8 cellular contexts compared by ENCODE assay signal in genomic region chr1:202998836-202999750, GRCh38. TPM values are rescaled to one million over a fixed set of nuclear protein-coding genes. Genes with fewer than 3 reads are reported as not detected.
A peak's percentile ranks its signal among the peaks of the same experiment; 100 is the strongest.
DNase-seq lines count a peak whose midpoint lies in the region; ATAC-seq, FAIRE-seq and TF ChIP-seq lines count a peak whose summit lies in the region.

No MANE protein-coding gene starts in this region.

- H3K79me2 ChIP-seq in endothelial cell of umbilical vein (ENCODE audit: control insufficient read depth, insufficient read depth, low read length): no peaks in the 10 kb centered on the region

- H3K4me2 ChIP-seq in endothelial cell of umbilical vein (ENCODE audit: insufficient read depth, low read length): peak overlapping the region; percentile 19

- no peak overlapping the region for H3K27ac Mint-ChIP-seq in neural crest cell (ENCODE audit: unreplicated experiment)

- TF ChIP-seq CTCF in endothelial cell of umbilical vein (IDR thresholded peaks at IDR 0.05; ENCODE audit: extremely low read depth in 1 of 2, insufficient read depth in 1 of 2, low read depth in 1 of 2, low read length in 2 of 2): peak; percentile 66 to 72
- TF ChIP-seq CTCF in neural crest cell (conservative IDR thresholded peaks at IDR 0.05): peak; percentile 93
- TF ChIP-seq CTCF in thyroid gland (IDR thresholded peaks at IDR 0.05): peak; percentile 54 to 82 (median 64)

- H3K4me1 ChIP-seq in endothelial cell of umbilical vein (ENCODE audit: control insufficient read depth, extremely low read depth, insufficient read depth, low read length): peaks cover 5% of the 10 kb centered on the region
- no peaks in the 10 kb centered on the region for H3K4me1 ChIP-seq in thyroid gland

- CTCF ChIA-PET in endothelial cell of umbilical vein (lab: Charles Lee): interaction anchor here (0.6 to 2.1 kb wide), 19 partner anchors 8 to 249 kb away, joined by 3 to 9 read pairs (median 3); partner anchors contain the start of genes PCAT6 and TMEM183A

- no peaks in the 10 kb centered on the region for H3K9me1 ChIP-seq in endothelial cell of umbilical vein (replicated peaks; ENCODE audit: control insufficient read depth, extremely low read depth, insufficient read depth, low read length)

- intact Hi-C loops in endothelial cell of umbilical vein (cut with micrococcal nuclease): loop anchor here (1.0 to 10.0 kb wide), 4 partner anchors 72 to 242 kb away; partner anchors contain the start of genes KLHL12 and RABIF
- intact Hi-C loops in thyroid gland (cut with DNase I): no loop called here

- H3K4me3 ChIP-seq in H7 (ENCODE audit: insufficient read depth, low read depth, low read length): no peak overlapping the region
- no peak overlapping the region for H3K4me3 ChIP-seq in endothelial cell of umbilical vein (replicated peaks in 1 of 3; ENCODE audit: insufficient read depth in 1 of 3, low read depth in 1 of 3, low read length in 3 of 3)
- no peak overlapping the region for H3K4me3 ChIP-seq in thyroid gland (replicated peaks in 1 of 3)

- peak overlapping the region; percentile 26 for H3K4me3 Mint-ChIP-seq in neural crest cell

- DNase-seq in Ammon's horn (ENCODE audit: low spot score) (peak; percentile 70), H7 (peak; percentile 45), NOMO-1 (lab: John Stamatoyannopoulos, UW; ENCODE audit: unreplicated experiment in 2 of 2) (peak; percentile 51 to 64), endothelial cell of umbilical vein (ENCODE audit: low read depth, low spot score) (peak; percentile 69), neural crest cell (ENCODE audit: low read depth, low spot score) (peak; percentile 68), thyroid gland (peak; percentile 47 to 52)
- peak; percentile 43 to 51 for DNase-seq in activated CD8-positive, alpha-beta memory T cell treated with anti-CD3 and anti-CD28 coated beads for 1 hour (ENCODE audit: extremely low read depth in 1 of 2, low read depth in 1 of 2)

- POLR2A ChIA-PET in endothelial cell of umbilical vein (lab: Charles Lee): no interaction called here

- peak overlapping the region; percentile 72 for H2AFZ ChIP-seq in endothelial cell of umbilical vein (ENCODE audit: low read depth, low read length)

- no TSS peak for BruUV-seq in endothelial cell of umbilical vein (replicated peaks; lab: Mats Ljungman, UMichigan)

- peak; percentile 77 for FAIRE-seq in endothelial cell of umbilical vein (lab: Jason Lieb, UNC)

- H3K27ac ChIP-seq in endothelial cell of umbilical vein (ENCODE audit: insufficient read depth, low read depth, low read length): no peak overlapping the region
- no peak overlapping the region for H3K27ac ChIP-seq in thyroid gland

- no peak for ATAC-seq in HG02623 (IDR thresholded peaks at IDR 0.05; ENCODE audit: unreplicated experiment)

- dilution Hi-C loops in endothelial cell of umbilical vein (cut with MboI; ENCODE audit: extremely low pct_ligation_motif_present, low sequenced_read_pairs): no loop called here

- peaks cover 63% of the 10 kb centered on the region for H3K27me3 Mint-ChIP-seq in neural crest cell (ENCODE audit: low read depth)

- H3K27me3 ChIP-seq in H7 (ENCODE audit: control insufficient read depth, insufficient read depth, low read length) (no peaks in the 10 kb centered on the region), endothelial cell of umbilical vein (ENCODE audit: control insufficient read depth in 2 of 2, insufficient read depth in 2 of 2, low read length in 2 of 2) (peaks cover 16 to 27% of the 10 kb centered on the region in 2 experiments), thyroid gland (no peaks in the 10 kb centered on the region)

- H3K9me3 Mint-ChIP-seq in neural crest cell: no peaks in the 10 kb centered on the region

- no peak overlapping the region for H3K9ac ChIP-seq in endothelial cell of umbilical vein (replicated peaks; ENCODE audit: extremely low read depth, insufficient read depth, low read length)

- H3K36me3 ChIP-seq in H7 (replicated peaks; ENCODE audit: control insufficient read depth, insufficient read depth, low read length) (no peaks in the 10 kb centered on the region), endothelial cell of umbilical vein (ENCODE audit: control insufficient read depth in 2 of 2, extremely low read depth in 1 of 2, insufficient read depth in 2 of 2, low read length in 2 of 2) (no peaks in the 10 kb centered on the region), thyroid gland (no peaks in the 10 kb centered on the region)

- no peak for TF ChIP-seq POLR2A in endothelial cell of umbilical vein (IDR thresholded peaks at IDR 0.05; ENCODE audit: low read depth, low read length)
- no peak for TF ChIP-seq POLR2A in thyroid gland (IDR thresholded peaks at IDR 0.05)

- 36 to 42% methylated on average over 14 of the region's 14 CpGs for WGBS in thyroid gland, 2 donors

- no peaks in the 10 kb centered on the region for H3K9me3 ChIP-seq in endothelial cell of umbilical vein (replicated peaks; ENCODE audit: control insufficient read depth, insufficient read depth, low read length)
- no peaks in the 10 kb centered on the region for H3K9me3 ChIP-seq in thyroid gland

- no peaks in the 10 kb centered on the region for H4K20me1 ChIP-seq in endothelial cell of umbilical vein (replicated peaks; ENCODE audit: control insufficient read depth, extremely low read depth, insufficient read depth, low read length)

- no peaks in the 10 kb centered on the region for H3K4me1 Mint-ChIP-seq in neural crest cell

- no peaks in the 10 kb centered on the region for H3K36me3 Mint-ChIP-seq in neural crest cell (ENCODE audit: low read depth)

TF ChIP-seq in endothelial cell of umbilical vein, 7 proteins besides CTCF, POLR2A, EP300 and RAD21 (continues in another document):
- TF ChIP-seq GATA2 (IDR thresholded peaks at IDR 0.05; ENCODE audit: insufficient read depth, insufficient read length, low read depth, low read length): no peak
- no peak for TF ChIP-seq JUN (IDR thresholded peaks at IDR 0.05; ENCODE audit: borderline replicate concordance, insufficient read depth, insufficient read length, low read depth)
- no peak for TF ChIP-seq POLR2AphosphoS5 (IDR thresholded peaks at IDR 0.05; ENCODE audit: insufficient read depth, low read depth, low read length)
- no peak for TF ChIP-seq EZH2 (IDR thresholded peaks at IDR 0.05; ENCODE audit: borderline replicate concordance, low read depth, low read length, severe bottlenecking)
- no peak for TF ChIP-seq FOS (IDR thresholded peaks at IDR 0.05; ENCODE audit: borderline replicate concordance, insufficient read depth, low read length)

RNA-seq across cellular contexts. Expression of gene TMEM183A, which starts 8.1 kb away (rescaled TPM):
- 164 and 193 TPM in 2 replicates for total RNA-seq in H7 (2014; rRNA removed; shearing (Covaris generic))
- 59.4 and 65.5 TPM in 2 replicates for total RNA-seq in endothelial cell of umbilical vein
- 92.1 and 110 TPM in 2 replicates for polyA plus RNA-seq in endothelial cell of umbilical vein
- polyA plus RNA-seq in endothelial cell of umbilical vein (2011; cell fraction: cytosol; rRNA removed): 78.2 and 95.6 TPM in 2 replicates
- polyA plus RNA-seq in endothelial cell of umbilical vein (2011; cell fraction: nucleus; rRNA removed): 103 and 107 TPM in 2 replicates
- polyA plus RNA-seq in endothelial cell of umbilical vein (2012): 42.3 and 51.8 TPM in 2 replicates
- 127 and 145 TPM in 2 replicates for polyA minus RNA-seq in endothelial cell of umbilical vein
- polyA minus RNA-seq in endothelial cell of umbilical vein (2011; cell fraction: cytosol; rRNA and poly(A)+ RNA removed): 50.8 TPM
- polyA minus RNA-seq in endothelial cell of umbilical vein (2011; cell fraction: nucleus; rRNA and poly(A)+ RNA removed): 42.7 and 72.4 TPM in 2 replicates
- 76.5 and 81.5 TPM in 2 replicates for total RNA-seq in neural crest cell
- total RNA-seq in thyroid gland: 10 to 100 TPM; 71.0 to 93.9 (median 84.2) TPM

RNA-seq across cellular contexts. Expression of gene PPFIA4, which starts 27.2 kb away (rescaled TPM):
- total RNA-seq in H7 (2014; rRNA removed; shearing (Covaris generic)): 3.1 and 7.4 TPM in 2 replicates
- 0.16 and 0.22 TPM in 2 replicates for total RNA-seq in endothelial cell of umbilical vein
- polyA plus RNA-seq in endothelial cell of umbilical vein: 0.13 and 0.17 TPM in 2 replicates
- 0.03 and 0.04 TPM in 2 replicates for polyA plus RNA-seq in endothelial cell of umbilical vein (2011; cell fraction: cytosol; rRNA removed)
- 1.3 and 1.4 TPM in 2 replicates for polyA plus RNA-seq in endothelial cell of umbilical vein (2011; cell fraction: nucleus; rRNA removed)
- polyA plus RNA-seq in endothelial cell of umbilical vein (2012): 0.37 and 0.58 TPM in 2 replicates
- polyA minus RNA-seq in endothelial cell of umbilical vein: 0.38 and 3.5 TPM in 2 replicates
- 0.31 TPM for polyA minus RNA-seq in endothelial cell of umbilical vein (2011; cell fraction: cytosol; rRNA and poly(A)+ RNA removed)
- polyA minus RNA-seq in endothelial cell of umbilical vein (2011; cell fraction: nucleus; rRNA and poly(A)+ RNA removed): 0.24 and 2.0 TPM in 2 replicates
- total RNA-seq in neural crest cell: 2.6 and 5.0 TPM in 2 replicates
- total RNA-seq in thyroid gland: 1 to 10 TPM in 3 of 4 donors, under 1 TPM in 1; 0.54 to 3.0 (median 2.1) TPM

RNA-seq across cellular contexts. Expression of gene CYB5R1, which starts 32.0 kb away (rescaled TPM):
- 22.5 and 22.8 TPM in 2 replicates for total RNA-seq in H7 (2014; rRNA removed; shearing (Covaris generic))
- 28.8 and 32.2 TPM in 2 replicates for total RNA-seq in endothelial cell of umbilical vein
- 28.0 and 29.0 TPM in 2 replicates for polyA plus RNA-seq in endothelial cell of umbilical vein
- polyA plus RNA-seq in endothelial cell of umbilical vein (2011; cell fraction: cytosol; rRNA removed): 32.8 and 36.0 TPM in 2 replicates
- polyA plus RNA-seq in endothelial cell of umbilical vein (2011; cell fraction: nucleus; rRNA removed): 43.2 and 44.2 TPM in 2 replicates
- polyA plus RNA-seq in endothelial cell of umbilical vein (2012): 29.0 and 33.9 TPM in 2 replicates
- 27.2 and 37.2 TPM in 2 replicates for polyA minus RNA-seq in endothelial cell of umbilical vein
- polyA minus RNA-seq in endothelial cell of umbilical vein (2011; cell fraction: cytosol; rRNA and poly(A)+ RNA removed): 14.7 TPM
- polyA minus RNA-seq in endothelial cell of umbilical vein (2011; cell fraction: nucleus; rRNA and poly(A)+ RNA removed): 18.4 and 21.1 TPM in 2 replicates
- 25.5 and 26.3 TPM in 2 replicates for total RNA-seq in neural crest cell
- total RNA-seq in thyroid gland: 10 to 100 TPM; 48.0 to 94.8 (median 64.6) TPM

RNA-seq across cellular contexts. Expression of gene ADIPOR1, which starts 41.0 kb away (rescaled TPM):
- total RNA-seq in H7 (2014; rRNA removed; shearing (Covaris generic)): 133 and 134 TPM in 2 replicates
- total RNA-seq in endothelial cell of umbilical vein: 66.9 and 67.2 TPM in 2 replicates
- 122 and 135 TPM in 2 replicates for polyA plus RNA-seq in endothelial cell of umbilical vein
- polyA plus RNA-seq in endothelial cell of umbilical vein (2011; cell fraction: cytosol; rRNA removed): 106 and 117 TPM in 2 replicates
- 63.7 and 74.5 TPM in 2 replicates for polyA plus RNA-seq in endothelial cell of umbilical vein (2011; cell fraction: nucleus; rRNA removed)
- polyA plus RNA-seq in endothelial cell of umbilical vein (2012): 53.0 and 62.2 TPM in 2 replicates
- polyA minus RNA-seq in endothelial cell of umbilical vein: 163 and 181 TPM in 2 replicates
- 113 TPM for polyA minus RNA-seq in endothelial cell of umbilical vein (2011; cell fraction: cytosol; rRNA and poly(A)+ RNA removed)
- polyA minus RNA-seq in endothelial cell of umbilical vein (2011; cell fraction: nucleus; rRNA and poly(A)+ RNA removed): 26.1 and 42.9 TPM in 2 replicates
- total RNA-seq in neural crest cell: 40.4 and 42.1 TPM in 2 replicates
- 100 to 1,000 TPM in 1 of 4 donors, 10 to 100 TPM in 3; 76.3 to 108 (median 81.2) TPM for total RNA-seq in thyroid gland
